Comparison of ENCODE assay signal across 20 cellular contexts in the genomic region with DNA sequence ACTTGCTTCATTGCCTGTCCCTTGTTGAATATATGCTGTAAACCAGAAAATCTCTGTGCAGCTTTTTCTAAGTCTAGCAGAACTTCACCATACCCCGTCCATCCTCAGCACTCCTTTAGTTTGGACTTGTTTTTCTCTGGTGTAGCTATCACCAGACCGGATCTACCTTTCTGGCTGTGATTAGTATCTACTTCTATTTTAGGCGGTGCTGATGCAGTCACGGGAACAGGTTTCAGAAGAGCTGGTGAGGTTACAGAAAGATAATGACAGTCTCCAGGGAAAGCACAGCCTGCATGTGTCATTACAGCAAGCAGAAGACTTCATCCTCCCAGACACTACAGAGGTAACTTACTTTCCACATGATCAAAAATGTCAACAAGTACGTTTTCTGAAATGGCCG. TPM values are rescaled to one million over a fixed set of nuclear protein-coding genes. Genes with fewer than 3 reads are reported as not detected.
DNase-seq lines count a peak whose midpoint lies in the region; ATAC-seq and TF ChIP-seq lines count a peak whose summit lies in the region.
"Had no signal": no experiment of that assay in that cellular context is flagged by ENCODE, and none has a peak within 500 bp of the region (broad histone marks: within the 10 kb centered on the region; RNA-seq: fewer than 3 reads in every experiment).

No MANE protein-coding gene starts in this region.

- in situ Hi-C loops in SK-MEL-5 (cut with HindIII; ENCODE audit: low pct_unique_long_range_greater_than_20kb, low sequenced_read_pairs) = no loop called here

- peaks cover 34 to 57% (median 46%) of the 10 kb centered on the region in 3 donors for H3K36me3 ChIP-seq in skeletal muscle tissue (ENCODE audit: control insufficient read depth in 3 of 3, insufficient read depth in 3 of 3, low read length in 3 of 3)

- no peak for ATAC-seq in activated CD8-positive, alpha-beta T cell treated with anti-CD3 and anti-CD28 coated beads, Interleukin-2, amount 10 ng/mL, durations not matched to agents 7 days and 5 days
- no peak for ATAC-seq in activated CD8-positive, alpha-beta T cell treated with anti-CD3 and anti-CD28 coated beads for 36 hours
- peak; percentile 48 for ATAC-seq in GM21447 (IDR thresholded peaks at IDR 0.05; ENCODE audit: unreplicated experiment)
- no peak for ATAC-seq in GM21423 (IDR thresholded peaks at IDR 0.05; ENCODE audit: unreplicated experiment)
- ATAC-seq: natural killer cell treated with Interleukin-12 subunit alpha and Interleukin-12 subunit beta and Interleukin-15 and Interleukin-18, amount 100 ng/mL, for 72 hours; Right ventricle myocardium inferior had no signal

- POLR2A ChIA-PET in activated CD8-positive, alpha-beta T cell treated with anti-CD3 and anti-CD28 coated beads, Interleukin-2, amount 10 ng/mL, durations not matched to agents 7 days and 5 days (lab: Charles Lee) = interaction anchor here (0.6 to 0.8 kb wide), 2 partner anchors 40 to 1243 kb away, joined by 3 to 4 read pairs; no protein-coding TSS in a partner anchor
- POLR2A ChIA-PET in activated CD8-positive, alpha-beta T cell treated with anti-CD3 and anti-CD28 coated beads for 36 hours (lab: Charles Lee) = interaction anchor here (1.0 to 1.7 kb wide), 3 partner anchors 9 to 66 kb away, joined by 3 to 5 read pairs (median 3); a partner anchor contains a TSS
- POLR2A ChIA-PET in activated CD4-positive, alpha-beta T cell treated with anti-CD3 and anti-CD28 coated beads, Interleukin-2, amount 10 ng/mL, durations not matched to agents 7 days and 5 days (lab: Charles Lee) = no interaction called here

- H3K9ac ChIP-seq in skeletal muscle tissue (ENCODE audit: low read depth in 1 of 3, low read length in 3 of 3) = no peak overlapping the region

- H3K27me3 Mint-ChIP-seq in activated CD8-positive, alpha-beta T cell treated with anti-CD3 and anti-CD28 coated beads, Interleukin-2, amount 10 ng/mL, durations not matched to agents 7 days and 5 days (ENCODE audit: low read depth) = no peaks in the 10 kb centered on the region
- no peaks in the 10 kb centered on the region for H3K27me3 Mint-ChIP-seq in activated CD8-positive, alpha-beta T cell treated with anti-CD3 and anti-CD28 coated beads for 36 hours
- no peaks in the 10 kb centered on the region for H3K27me3 Mint-ChIP-seq in activated CD4-positive, alpha-beta T cell treated with anti-CD3 and anti-CD28 coated beads, Interleukin-2, amount 10 ng/mL, durations not matched to agents 7 days and 5 days
- H3K27me3 Mint-ChIP-seq: activated naive CD8-positive, alpha-beta T cell treated with anti-CD3 and anti-CD28 coated beads, Interleukin-2, amount 10 ng/mL, durations not matched to agents 7 days and 5 days; CD8-positive, alpha-beta memory T cell; natural killer cell treated with Interleukin-12 subunit alpha and Interleukin-12 subunit beta and Interleukin-15 and Interleukin-18, amount 100 ng/mL, for 72 hours; stimulated activated naive CD8-positive, alpha-beta T cell treated with anti-CD3 and anti-CD28 coated beads, Interleukin-15, Interleukin-2, amounts not matched to agents 100 ng/mL and 50 ng/mL, for 24 hours had no signal

- intact Hi-C loops in activated CD8-positive, alpha-beta T cell treated with anti-CD3 and anti-CD28 coated beads for 36 hours (cut with micrococcal nuclease) = no loop called here

- no peaks in the 10 kb centered on the region for H3K9me3 ChIP-seq in skeletal muscle tissue (ENCODE audit: control insufficient read depth in 3 of 3, low read length in 3 of 3)
- H3K9me3 ChIP-seq: breast epithelium, esophagus muscularis mucosa had no signal

- no peak for DNase-seq in activated CD8-positive, alpha-beta T cell treated with anti-CD3 and anti-CD28 coated beads, Interleukin-2, amount 10 ng/mL, durations not matched to agents 7 days and 5 days
- DNase-seq in activated CD8-positive, alpha-beta T cell treated with anti-CD3 and anti-CD28 coated beads for 36 hours = no peak
- DNase-seq in SK-MEL-5 (ENCODE audit: low read depth, low spot score) = peak; percentile 49
- DNase-seq in NCI-H1694 (lab: John Stamatoyannopoulos, UW) = no peak
- DNase-seq in activated CD4-positive, alpha-beta T cell treated with anti-CD3 and anti-CD28 coated beads, Interleukin-2, amount 10 ng/mL, durations not matched to agents 7 days and 5 days = no peak
- DNase-seq: activated CD4-positive, CD25-positive, alpha-beta regulatory T cell treated with anti-CD3 and anti-CD28 coated beads, Interleukin-2, amount 50 U/mL, for 72 hours; activated naive CD8-positive, alpha-beta T cell treated with anti-CD3 and anti-CD28 coated beads, Interleukin-2, amount 10 ng/mL, durations not matched to agents 7 days and 5 days; CD8-positive, alpha-beta memory T cell; HFFc6; MV-4-11; NCI-H2081 treated with DMSO at 0.1 percent for 48 hours; NK-92 treated with Interleukin-12 subunit alpha and Interleukin-12 subunit beta, amount 100 ng/mL, for 24 hours had no signal

- H3K4me1 ChIP-seq in skeletal muscle tissue (ENCODE audit: control insufficient read depth in 3 of 3, insufficient read depth in 3 of 3, low read length in 3 of 3) = peaks cover 0 to 7% (median 2%) of the 10 kb centered on the region in 3 donors
- H3K4me1 ChIP-seq: breast epithelium, esophagus muscularis mucosa had no signal

- CTCF ChIA-PET in activated CD8-positive, alpha-beta T cell treated with anti-CD3 and anti-CD28 coated beads, Interleukin-2, amount 10 ng/mL, durations not matched to agents 7 days and 5 days (lab: Charles Lee) = no interaction called here
- CTCF ChIA-PET in activated CD8-positive, alpha-beta T cell treated with anti-CD3 and anti-CD28 coated beads for 36 hours (lab: Charles Lee) = no interaction called here
- CTCF ChIA-PET in activated CD4-positive, alpha-beta T cell treated with anti-CD3 and anti-CD28 coated beads, Interleukin-2, amount 10 ng/mL, durations not matched to agents 7 days and 5 days (lab: Charles Lee) = no interaction called here

- no peaks in the 10 kb centered on the region for H3K4me1 Mint-ChIP-seq in activated CD8-positive, alpha-beta T cell treated with anti-CD3 and anti-CD28 coated beads, Interleukin-2, amount 10 ng/mL, durations not matched to agents 7 days and 5 days (ENCODE audit: low read depth)
- H3K4me1 Mint-ChIP-seq in activated CD8-positive, alpha-beta T cell treated with anti-CD3 and anti-CD28 coated beads for 36 hours (ENCODE audit: low read depth) = no peaks in the 10 kb centered on the region
- H3K4me1 Mint-ChIP-seq in activated CD4-positive, alpha-beta T cell treated with anti-CD3 and anti-CD28 coated beads, Interleukin-2, amount 10 ng/mL, durations not matched to agents 7 days and 5 days = peaks cover 3% of the 10 kb centered on the region
- H3K4me1 Mint-ChIP-seq: CD8-positive, alpha-beta memory T cell had no signal

- H3K9me3 Mint-ChIP-seq in activated CD8-positive, alpha-beta T cell treated with anti-CD3 and anti-CD28 coated beads, Interleukin-2, amount 10 ng/mL, durations not matched to agents 7 days and 5 days (ENCODE audit: insufficient read depth) = no peaks in the 10 kb centered on the region
- H3K9me3 Mint-ChIP-seq in activated CD8-positive, alpha-beta T cell treated with anti-CD3 and anti-CD28 coated beads for 36 hours = no peaks in the 10 kb centered on the region
- H3K9me3 Mint-ChIP-seq in activated CD4-positive, alpha-beta T cell treated with anti-CD3 and anti-CD28 coated beads, Interleukin-2, amount 10 ng/mL, durations not matched to agents 7 days and 5 days = no peaks in the 10 kb centered on the region
- H3K9me3 Mint-ChIP-seq: activated naive CD8-positive, alpha-beta T cell treated with anti-CD3 and anti-CD28 coated beads, Interleukin-2, amount 10 ng/mL, durations not matched to agents 7 days and 5 days; CD8-positive, alpha-beta memory T cell; HFFc6; natural killer cell treated with Interleukin-12 subunit alpha and Interleukin-12 subunit beta and Interleukin-15 and Interleukin-18, amount 100 ng/mL, for 72 hours; stimulated activated naive CD8-positive, alpha-beta T cell treated with anti-CD3 and anti-CD28 coated beads, Interleukin-15, Interleukin-2, amounts not matched to agents 100 ng/mL and 50 ng/mL, for 24 hours had no signal

- no peak overlapping the region for H3K4me3 Mint-ChIP-seq in activated CD8-positive, alpha-beta T cell treated with anti-CD3 and anti-CD28 coated beads, Interleukin-2, amount 10 ng/mL, durations not matched to agents 7 days and 5 days
- H3K4me3 Mint-ChIP-seq in activated CD8-positive, alpha-beta T cell treated with anti-CD3 and anti-CD28 coated beads for 36 hours = no peak overlapping the region
- no peak overlapping the region for H3K4me3 Mint-ChIP-seq in activated CD4-positive, alpha-beta T cell treated with anti-CD3 and anti-CD28 coated beads, Interleukin-2, amount 10 ng/mL, durations not matched to agents 7 days and 5 days
- H3K4me3 Mint-ChIP-seq: activated naive CD8-positive, alpha-beta T cell treated with anti-CD3 and anti-CD28 coated beads, Interleukin-2, amount 10 ng/mL, durations not matched to agents 7 days and 5 days; CD8-positive, alpha-beta memory T cell; HFFc6; natural killer cell treated with Interleukin-12 subunit alpha and Interleukin-12 subunit beta and Interleukin-15 and Interleukin-18, amount 100 ng/mL, for 72 hours; stimulated activated naive CD8-positive, alpha-beta T cell treated with anti-CD3 and anti-CD28 coated beads, Interleukin-15, Interleukin-2, amounts not matched to agents 100 ng/mL and 50 ng/mL, for 24 hours had no signal

- no peaks in the 10 kb centered on the region for H3K27me3 ChIP-seq in skeletal muscle tissue (ENCODE audit: control insufficient read depth in 3 of 3, insufficient read depth in 3 of 3, low read length in 3 of 3)
- H3K27me3 ChIP-seq: breast epithelium, esophagus muscularis mucosa had no signal

- peak overlapping the region; percentile 32 for H3K27ac Mint-ChIP-seq in activated CD8-positive, alpha-beta T cell treated with anti-CD3 and anti-CD28 coated beads, Interleukin-2, amount 10 ng/mL, durations not matched to agents 7 days and 5 days
- no peak overlapping the region for H3K27ac Mint-ChIP-seq in activated CD8-positive, alpha-beta T cell treated with anti-CD3 and anti-CD28 coated beads for 36 hours
- H3K27ac Mint-ChIP-seq in activated CD4-positive, alpha-beta T cell treated with anti-CD3 and anti-CD28 coated beads, Interleukin-2, amount 10 ng/mL, durations not matched to agents 7 days and 5 days = no peak overlapping the region
- H3K27ac Mint-ChIP-seq: activated naive CD8-positive, alpha-beta T cell treated with anti-CD3 and anti-CD28 coated beads, Interleukin-2, amount 10 ng/mL, durations not matched to agents 7 days and 5 days; HFFc6; natural killer cell treated with Interleukin-12 subunit alpha and Interleukin-12 subunit beta and Interleukin-15 and Interleukin-18, amount 100 ng/mL, for 72 hours; stimulated activated naive CD8-positive, alpha-beta T cell treated with anti-CD3 and anti-CD28 coated beads, Interleukin-15, Interleukin-2, amounts not matched to agents 100 ng/mL and 50 ng/mL, for 24 hours had no signal

- peak overlapping the region; percentile 42 for H3K27ac ChIP-seq in skeletal muscle tissue (ENCODE audit: low read depth, low read length)
- H3K27ac ChIP-seq: breast epithelium, esophagus muscularis mucosa had no signal

- peaks cover 47% of the 10 kb centered on the region for H3K36me3 Mint-ChIP-seq in activated CD8-positive, alpha-beta T cell treated with anti-CD3 and anti-CD28 coated beads, Interleukin-2, amount 10 ng/mL, durations not matched to agents 7 days and 5 days (ENCODE audit: low read depth)
- H3K36me3 Mint-ChIP-seq in activated CD8-positive, alpha-beta T cell treated with anti-CD3 and anti-CD28 coated beads for 36 hours (ENCODE audit: low read depth) = peaks cover 45% of the 10 kb centered on the region
- peaks cover 38% of the 10 kb centered on the region for H3K36me3 Mint-ChIP-seq in activated CD4-positive, alpha-beta T cell treated with anti-CD3 and anti-CD28 coated beads, Interleukin-2, amount 10 ng/mL, durations not matched to agents 7 days and 5 days (ENCODE audit: low read depth)

- H3K4me3 ChIP-seq in skeletal muscle tissue (ENCODE audit: low read length in 3 of 3) = no peak overlapping the region
- H3K4me3 ChIP-seq: breast epithelium, esophagus muscularis mucosa had no signal

- TF ChIP-seq CTCF in activated CD8-positive, alpha-beta T cell treated with anti-CD3 and anti-CD28 coated beads for 36 hours (IDR thresholded peaks at IDR 0.05) = no peak

RNA-seq across cellular contexts. Expression of a gene that starts 46.4 kb away (rescaled TPM):
- 100 to 1,000 TPM in 1 of 2 experiments, 10 to 100 TPM in 1; 97.2 to 105 TPM for total RNA-seq in activated CD8-positive, alpha-beta T cell treated with anti-CD3 and anti-CD28 coated beads, Interleukin-2, amount 10 ng/mL, durations not matched to agents 7 days and 5 days
- 100 to 1,000 TPM; 140 to 141 TPM for total RNA-seq in activated CD8-positive, alpha-beta T cell treated with anti-CD3 and anti-CD28 coated beads for 36 hours
- 136 and 152 TPM in 2 replicates for total RNA-seq in SK-MEL-5 (2014; rRNA removed; shearing (Covaris generic))
- 58.4 and 71.5 TPM in 2 replicates for polyA plus RNA-seq in SK-MEL-5 (2015; cell fraction: cytosol; rRNA removed)
- polyA plus RNA-seq in SK-MEL-5 (2015; cell fraction: nucleus; rRNA removed) = 32.1 and 38.5 TPM in 2 replicates
- total RNA-seq in skeletal muscle tissue = 46.4 TPM
- 100 to 1,000 TPM in 1 of 2 experiments, 10 to 100 TPM in 1; 83.4 to 109 TPM for total RNA-seq in activated CD4-positive, alpha-beta T cell treated with anti-CD3 and anti-CD28 coated beads, Interleukin-2, amount 10 ng/mL, durations not matched to agents 7 days and 5 days

RNA-seq across cellular contexts. Expression of a gene that starts 46.9 kb away (rescaled TPM):
- total RNA-seq in activated CD8-positive, alpha-beta T cell treated with anti-CD3 and anti-CD28 coated beads, Interleukin-2, amount 10 ng/mL, durations not matched to agents 7 days and 5 days = 10 to 100 TPM; 47.2 TPM
- 10 to 100 TPM; 56.9 to 61.4 TPM for total RNA-seq in activated CD8-positive, alpha-beta T cell treated with anti-CD3 and anti-CD28 coated beads for 36 hours
- total RNA-seq in SK-MEL-5 (2014; rRNA removed; shearing (Covaris generic)) = 48.9 and 49.0 TPM in 2 replicates
- polyA plus RNA-seq in SK-MEL-5 (2015; cell fraction: cytosol; rRNA removed) = 36.6 and 47.4 TPM in 2 replicates
- polyA plus RNA-seq in SK-MEL-5 (2015; cell fraction: nucleus; rRNA removed) = 151 and 182 TPM in 2 replicates
- total RNA-seq in skeletal muscle tissue = 32.4 TPM
- total RNA-seq in activated CD4-positive, alpha-beta T cell treated with anti-CD3 and anti-CD28 coated beads, Interleukin-2, amount 10 ng/mL, durations not matched to agents 7 days and 5 days = 10 to 100 TPM; 43.1 to 52.0 TPM
